8 cellular contexts compared by ENCODE assay signal in the genomic region with DNA sequence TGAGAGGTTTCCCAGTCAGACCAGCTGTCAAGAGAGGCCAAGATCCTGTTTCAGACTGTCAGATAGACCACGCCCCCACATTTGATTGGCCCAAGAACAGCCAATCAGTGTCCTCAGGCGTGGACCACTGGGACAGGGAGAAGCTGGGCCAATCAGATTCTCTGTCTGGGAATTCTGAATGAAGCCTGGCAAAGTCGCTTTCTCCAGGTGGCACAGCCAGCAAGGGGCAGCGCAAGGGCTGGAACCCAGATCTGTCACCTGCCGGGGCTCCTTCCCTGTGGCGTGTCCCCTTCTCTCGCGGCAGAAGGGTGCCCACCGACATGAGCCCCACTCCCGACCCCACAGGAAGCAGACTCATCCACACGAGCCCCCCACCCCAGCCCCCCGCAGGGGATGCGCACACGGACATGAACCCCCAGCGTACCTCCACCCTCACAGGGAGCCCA. TPM values are rescaled to one million over a fixed set of nuclear protein-coding genes. Genes with fewer than 3 reads are reported as not detected.
A peak's percentile ranks its signal among the peaks of the same experiment; 100 is the strongest.
DNase-seq lines count a peak whose midpoint lies in the region; ATAC-seq and TF ChIP-seq lines count a peak whose summit lies in the region.

No MANE protein-coding gene starts in this region.

- H3K4me2 ChIP-seq in mesenchymal stem cell (ENCODE audit: low read length, poor library complexity, severe bottlenecking) = no peak overlapping the region

- BruUV-seq in Calu3 (replicated peaks; lab: Mats Ljungman, UMichigan) = no TSS peak

- no peak overlapping the region for H3K4ac ChIP-seq in mesenchymal stem cell (ENCODE audit: low read depth in 1 of 2, low read length in 2 of 2)

- H3K9ac ChIP-seq in mesenchymal stem cell (ENCODE audit: low read length) = no peak overlapping the region

- H3K18ac ChIP-seq in mesenchymal stem cell (ENCODE audit: low read depth in 1 of 2, low read length in 2 of 2) = no peak overlapping the region

- POLR2A ChIA-PET in WTC11 (lab: Charles Lee) = interaction anchor here (0.6 kb wide), 1 partner anchor 909 kb away, joined by 3 read pairs; no protein-coding TSS in a partner anchor
- POLR2A ChIA-PET in activated CD8-positive, alpha-beta T cell treated with anti-CD3 and anti-CD28 coated beads, Interleukin-2, amount 10 ng/mL, durations not matched to agents 7 days and 5 days (lab: Charles Lee) = no interaction called here

- no peak overlapping the region for H4K8ac ChIP-seq in mesenchymal stem cell (ENCODE audit: low read length)

- no peak overlapping the region for H3K14ac ChIP-seq in mesenchymal stem cell (ENCODE audit: low read length in 2 of 2)

- no peak overlapping the region for H2BK15ac ChIP-seq in mesenchymal stem cell (ENCODE audit: low read depth, poor library complexity, severe bottlenecking)

- no peak overlapping the region for H3K4me3 ChIP-seq in mesenchymal stem cell (ENCODE audit: insufficient read depth in 1 of 2, low read depth in 1 of 2, low read length in 2 of 2)

- H2BK5ac ChIP-seq in mesenchymal stem cell (ENCODE audit: low read depth, low read length, poor library complexity, severe bottlenecking) = no peak overlapping the region

- WGBS in mesenchymal stem cell = 71% methylated on average over 11 of the region's 15 CpGs

- H3K36me3 ChIP-seq in mesenchymal stem cell (ENCODE audit: control insufficient read depth in 1 of 2, insufficient read depth in 2 of 2, low read depth in 1 of 2, low read length in 2 of 2) = no peaks in the 10 kb centered on the region

- H2AFZ ChIP-seq in mesenchymal stem cell (ENCODE audit: low read depth, low read length) = no peak overlapping the region

- peak; percentile 82 for DNase-seq in ELF-1 (ENCODE audit: low read depth, low spot score)
- peak; percentile 94 for DNase-seq in NCI-H1694 (lab: John Stamatoyannopoulos, UW)
- DNase-seq in WTC11 (ENCODE audit: low spot score) = peak; percentile 66
- DNase-seq in mesenchymal stem cell = peak; percentile 43
- no peak for DNase-seq in chondrocyte (ENCODE audit: low spot score)
- no peak for DNase-seq in activated CD4-positive, alpha-beta T cell treated with anti-CD3 and anti-CD28 coated beads for 4 hours
- DNase-seq in Calu3 = no peak
- no peak for DNase-seq in activated CD8-positive, alpha-beta T cell treated with anti-CD3 and anti-CD28 coated beads, Interleukin-2, amount 10 ng/mL, durations not matched to agents 7 days and 5 days

- no peak overlapping the region for H2BK120ac ChIP-seq in mesenchymal stem cell (ENCODE audit: low read depth, low read length)

- no peaks in the 10 kb centered on the region for H3K4me1 ChIP-seq in mesenchymal stem cell (ENCODE audit: control insufficient read depth, insufficient read depth, low read depth, low read length)

- no peaks in the 10 kb centered on the region for H3K79me1 ChIP-seq in mesenchymal stem cell (replicated peaks; ENCODE audit: low read length, poor library complexity, severe bottlenecking)

- H3K23ac ChIP-seq in mesenchymal stem cell (ENCODE audit: low read length in 2 of 2) = no peak overlapping the region

- H3K4me1 Mint-ChIP-seq in WTC11 = peaks cover 26% of the 10 kb centered on the region
- H3K4me1 Mint-ChIP-seq in chondrocyte (ENCODE audit: low read depth) = no peaks in the 10 kb centered on the region
- H3K4me1 Mint-ChIP-seq in Calu3 (ENCODE audit: low read depth, unreplicated experiment) = no peaks in the 10 kb centered on the region
- peaks cover 3% of the 10 kb centered on the region for H3K4me1 Mint-ChIP-seq in activated CD8-positive, alpha-beta T cell treated with anti-CD3 and anti-CD28 coated beads, Interleukin-2, amount 10 ng/mL, durations not matched to agents 7 days and 5 days (ENCODE audit: low read depth)

- H3K27me3 ChIP-seq in mesenchymal stem cell (ENCODE audit: control insufficient read depth in 1 of 2, insufficient read depth in 1 of 2, low read length in 2 of 2) = peaks cover 29 to 43% of the 10 kb centered on the region in 2 experiments

- CTCF ChIA-PET in WTC11 (lab: Charles Lee) (interaction anchor here (0.6 to 5.9 kb wide), 11 partner anchors 9 to 493 kb away, joined by 3 to 39 read pairs (median 3); no protein-coding TSS in a partner anchor), Calu3 (lab: Charles Lee) (interaction anchor here (1.2 kb wide), 1 partner anchor 11 kb away, joined by 3 read pairs; no protein-coding TSS in a partner anchor)
- CTCF ChIA-PET in activated CD8-positive, alpha-beta T cell treated with anti-CD3 and anti-CD28 coated beads, Interleukin-2, amount 10 ng/mL, durations not matched to agents 7 days and 5 days (lab: Charles Lee) = interaction anchor here (3.6 kb wide), 1 partner anchor 11 kb away, joined by 18 read pairs; no protein-coding TSS in a partner anchor

- TF ChIP-seq CTCF in WTC11 (IDR thresholded peaks at IDR 0.05) = no peak
- TF ChIP-seq CTCF in chondrocyte (IDR thresholded peaks at IDR 0.05) = no peak
- no peak for TF ChIP-seq CTCF in Calu3 (IDR thresholded peaks at IDR 0.05; ENCODE audit: unreplicated experiment)

- H3K36me3 Mint-ChIP-seq in WTC11 (no peaks in the 10 kb centered on the region), chondrocyte (ENCODE audit: low read depth) (no peaks in the 10 kb centered on the region), Calu3 (ENCODE audit: insufficient read depth, unreplicated experiment) (peaks cover 3% of the 10 kb centered on the region)
- H3K36me3 Mint-ChIP-seq in activated CD8-positive, alpha-beta T cell treated with anti-CD3 and anti-CD28 coated beads, Interleukin-2, amount 10 ng/mL, durations not matched to agents 7 days and 5 days (ENCODE audit: low read depth) = no peaks in the 10 kb centered on the region

- H2BK12ac ChIP-seq in mesenchymal stem cell (ENCODE audit: low read length in 2 of 2) = no peak overlapping the region

- H3K27ac ChIP-seq in mesenchymal stem cell (ENCODE audit: low read length, poor library complexity, severe bottlenecking) = no peak overlapping the region

- H2AK5ac ChIP-seq in mesenchymal stem cell (ENCODE audit: low read length, severe bottlenecking) = no peak overlapping the region

- peak; percentile 57 for ATAC-seq in WTC11
- no peak for ATAC-seq in activated CD8-positive, alpha-beta T cell treated with anti-CD3 and anti-CD28 coated beads, Interleukin-2, amount 10 ng/mL, durations not matched to agents 7 days and 5 days

- H3K27ac Mint-ChIP-seq in WTC11 (no peak overlapping the region), chondrocyte (ENCODE audit: unreplicated experiment) (no peak overlapping the region), Calu3 (ENCODE audit: unreplicated experiment) (no peak overlapping the region)
- no peak overlapping the region for H3K27ac Mint-ChIP-seq in activated CD8-positive, alpha-beta T cell treated with anti-CD3 and anti-CD28 coated beads, Interleukin-2, amount 10 ng/mL, durations not matched to agents 7 days and 5 days

- H3K27me3 Mint-ChIP-seq in WTC11 (ENCODE audit: low read depth) (no peaks in the 10 kb centered on the region), chondrocyte (ENCODE audit: low read depth) (peaks cover 27% of the 10 kb centered on the region), Calu3 (ENCODE audit: unreplicated experiment) (peaks cover 58% of the 10 kb centered on the region)
- no peaks in the 10 kb centered on the region for H3K27me3 Mint-ChIP-seq in activated CD8-positive, alpha-beta T cell treated with anti-CD3 and anti-CD28 coated beads, Interleukin-2, amount 10 ng/mL, durations not matched to agents 7 days and 5 days (ENCODE audit: low read depth)

- intact Hi-C loops in Calu3 (cut with micrococcal nuclease; ENCODE audit: unreplicated experiment) = no loop called here

- H4K91ac ChIP-seq in mesenchymal stem cell (ENCODE audit: low read length) = no peak overlapping the region

- H3K9me3 ChIP-seq in mesenchymal stem cell (ENCODE audit: control insufficient read depth, low read length) = no peaks in the 10 kb centered on the region

- no peak overlapping the region for H3K4me3 Mint-ChIP-seq in WTC11
- H3K4me3 Mint-ChIP-seq in chondrocyte (ENCODE audit: unreplicated experiment) = no peak overlapping the region
- no peak overlapping the region for H3K4me3 Mint-ChIP-seq in Calu3 (ENCODE audit: low read depth, unreplicated experiment)
- no peak overlapping the region for H3K4me3 Mint-ChIP-seq in activated CD8-positive, alpha-beta T cell treated with anti-CD3 and anti-CD28 coated beads, Interleukin-2, amount 10 ng/mL, durations not matched to agents 7 days and 5 days

- H3K9me3 Mint-ChIP-seq in WTC11 = peaks cover 3% of the 10 kb centered on the region; the same call in 1 of the 2 replicates
- H3K9me3 Mint-ChIP-seq in chondrocyte (ENCODE audit: low read depth) = no peaks in the 10 kb centered on the region
- no peaks in the 10 kb centered on the region for H3K9me3 Mint-ChIP-seq in Calu3 (ENCODE audit: low read depth, unreplicated experiment)
- H3K9me3 Mint-ChIP-seq in activated CD8-positive, alpha-beta T cell treated with anti-CD3 and anti-CD28 coated beads, Interleukin-2, amount 10 ng/mL, durations not matched to agents 7 days and 5 days (ENCODE audit: insufficient read depth) = no peaks in the 10 kb centered on the region

TF ChIP-seq in WTC11, 78 proteins besides CTCF, POLR2A, EP300 and RAD21:
- TF ChIP-seq ZNF396 (CRISPR knock-in tag; IDR thresholded peaks at IDR 0.05; ENCODE audit: borderline replicate concordance) (no peak), NFYB (CRISPR knock-in tag; conservative IDR thresholded peaks at IDR 0.05; ENCODE audit: low read depth) (peak; percentile 85)

RNA-seq across cellular contexts. Expression of gene SARDH, which starts 6.3 kb away (rescaled TPM):
- total RNA-seq in WTC11 (2021) = 8.5 to 15.2 TPM (median 13.7 TPM) in 3 replicates
- polyA plus RNA-seq in mesenchymal stem cell (2013, experiment 1 of 2) = 6.4 TPM
- 6.1 TPM for polyA plus RNA-seq in mesenchymal stem cell (2013, experiment 2 of 2)
- 0.74 to 1.2 TPM in 2 of 3 replicates, not detected in the other for total RNA-seq in chondrocyte
- 0.12 TPM in 1 of 2 replicates, not detected in the other for total RNA-seq in Calu3 (2022)
- total RNA-seq in activated CD8-positive, alpha-beta T cell treated with anti-CD3 and anti-CD28 coated beads, Interleukin-2, amount 10 ng/mL, durations not matched to agents 7 days and 5 days = 1 to 10 TPM; 3.0 to 3.4 TPM

Comparison
In these comparisons a context has a peak if more than half of its experiments do, and no peak if none do; other contexts are left out.
1. DNase-seq: peak in ELF-1 (single experiment), NCI-H1694 (single experiment), WTC11 (single experiment) and mesenchymal stem cell (single experiment); none in chondrocyte (single experiment), activated CD4-positive, alpha-beta T cell treated with anti-CD3 and anti-CD28 coated beads for 4 hours (0 of 2), Calu3 (single experiment) and activated CD8-positive, alpha-beta T cell treated with anti-CD3 and anti-CD28 coated beads, Interleukin-2, amount 10 ng/mL, durations not matched to agents 7 days and 5 days (single experiment).